Comparison of ENCODE assay signal across 1 cellular context in genomic region chr3:153138267-153139210, GRCh38.
TF ChIP-seq lines count a peak whose summit lies in the region.

No MANE protein-coding gene starts in this region.

TF ChIP-seq in HepG2, 621 proteins besides CTCF, POLR2A, EP300 and RAD21 (continued from another document):
- TF ChIP-seq ZNF280D (CRISPR knock-in tag; IDR thresholded peaks at IDR 0.05) (peak; percentile 26; the same call in 1 of the 2 replicates), ZBTB33 (CRISPR knock-in tag; IDR thresholded peaks at IDR 0.05) (peak; percentile 81), ELF1 (CRISPR knock-in tag; IDR thresholded peaks at IDR 0.05) (peak; percentile 80), ZNF629 (CRISPR knock-in tag; conservative IDR thresholded peaks at IDR 0.05) (peak; percentile 43; the same call in 1 of the 2 replicates), RBFOX2 (IDR thresholded peaks at IDR 0.05; ENCODE audit: low read depth, low read length) (no peak), NCOA2 (CRISPR knock-in tag; IDR thresholded peaks at IDR 0.05) (peak; percentile 85), YEATS4 (CRISPR knock-in tag; IDR thresholded peaks at IDR 0.05; ENCODE audit: borderline replicate concordance) (no peak; the same call in 1 of the 2 replicates), CBX5 (CRISPR knock-in tag; IDR thresholded peaks at IDR 0.05; ENCODE audit: borderline replicate concordance) (peak; percentile 50; the same call in 1 of the 2 replicates), ZNF468 (CRISPR knock-in tag; IDR thresholded peaks at IDR 0.05) (no peak), RXRA (CRISPR knock-in tag; IDR thresholded peaks at IDR 0.05) (peak; percentile 48; the same call in 1 of the 2 replicates)
- TF ChIP-seq, protein P1, sequence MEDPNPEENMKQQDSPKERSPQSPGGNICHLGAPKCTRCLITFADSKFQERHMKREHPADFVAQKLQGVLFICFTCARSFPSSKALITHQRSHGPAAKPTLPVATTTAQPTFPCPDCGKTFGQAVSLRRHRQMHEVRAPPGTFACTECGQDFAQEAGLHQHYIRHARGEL (CRISPR knock-in tag; IDR thresholded peaks at IDR 0.05) = no peak
